1 cellular context compared by ENCODE assay signal in the genomic region with DNA sequence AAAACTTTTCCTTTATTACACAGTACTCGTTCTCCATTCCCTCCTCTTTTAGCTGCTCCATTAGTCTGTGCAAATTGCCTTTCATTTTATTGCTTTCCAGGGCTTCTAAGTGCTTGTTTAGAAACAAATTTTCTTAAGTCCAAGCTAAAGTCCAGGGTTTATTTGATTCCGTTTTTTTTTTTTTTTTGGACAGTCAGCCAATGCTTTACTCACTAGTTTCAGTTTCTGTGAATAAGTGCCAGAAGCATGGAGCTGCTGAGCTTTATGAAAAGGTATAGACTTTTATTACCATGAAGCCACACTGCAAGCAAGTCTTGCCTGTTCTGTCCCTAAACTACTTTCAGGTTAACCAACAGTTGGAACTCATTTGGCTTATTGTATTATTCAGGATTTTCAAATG.
TF ChIP-seq lines count a peak whose summit lies in the region.

No MANE protein-coding gene starts in this region.

TF ChIP-seq in A549, 52 proteins besides CTCF, POLR2A, EP300 and RAD21 (continued from another document):
- TF ChIP-seq, protein P1, sequence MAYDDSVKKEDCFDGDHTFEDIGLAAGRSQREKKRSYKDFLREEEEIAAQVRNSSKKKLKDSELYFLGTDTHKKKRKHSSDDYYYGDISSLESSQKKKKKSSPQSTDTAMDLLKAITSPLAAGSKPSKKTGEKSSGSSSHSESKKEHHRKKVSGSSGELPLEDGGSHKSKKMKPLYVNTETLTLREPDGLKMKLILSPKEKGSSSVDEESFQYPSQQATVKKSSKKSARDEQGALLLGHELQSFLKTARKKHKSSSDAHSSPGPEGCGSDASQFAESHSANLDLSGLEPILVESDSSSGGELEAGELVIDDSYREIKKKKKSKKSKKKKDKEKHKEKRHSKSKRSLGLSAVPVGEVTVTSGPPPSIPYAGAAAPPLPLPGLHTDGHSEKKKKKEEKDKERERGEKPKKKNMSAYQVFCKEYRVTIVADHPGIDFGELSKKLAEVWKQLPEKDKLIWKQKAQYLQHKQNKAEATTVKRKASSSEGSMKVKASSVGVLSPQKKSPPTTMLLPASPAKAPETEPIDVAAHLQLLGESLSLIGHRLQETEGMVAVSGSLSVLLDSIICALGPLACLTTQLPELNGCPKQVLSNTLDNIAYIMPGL (CRISPR knock-in tag; IDR thresholded peaks at IDR 0.05; ENCODE audit: borderline replicate concordance) = no peak
- TF ChIP-seq, protein P2, sequence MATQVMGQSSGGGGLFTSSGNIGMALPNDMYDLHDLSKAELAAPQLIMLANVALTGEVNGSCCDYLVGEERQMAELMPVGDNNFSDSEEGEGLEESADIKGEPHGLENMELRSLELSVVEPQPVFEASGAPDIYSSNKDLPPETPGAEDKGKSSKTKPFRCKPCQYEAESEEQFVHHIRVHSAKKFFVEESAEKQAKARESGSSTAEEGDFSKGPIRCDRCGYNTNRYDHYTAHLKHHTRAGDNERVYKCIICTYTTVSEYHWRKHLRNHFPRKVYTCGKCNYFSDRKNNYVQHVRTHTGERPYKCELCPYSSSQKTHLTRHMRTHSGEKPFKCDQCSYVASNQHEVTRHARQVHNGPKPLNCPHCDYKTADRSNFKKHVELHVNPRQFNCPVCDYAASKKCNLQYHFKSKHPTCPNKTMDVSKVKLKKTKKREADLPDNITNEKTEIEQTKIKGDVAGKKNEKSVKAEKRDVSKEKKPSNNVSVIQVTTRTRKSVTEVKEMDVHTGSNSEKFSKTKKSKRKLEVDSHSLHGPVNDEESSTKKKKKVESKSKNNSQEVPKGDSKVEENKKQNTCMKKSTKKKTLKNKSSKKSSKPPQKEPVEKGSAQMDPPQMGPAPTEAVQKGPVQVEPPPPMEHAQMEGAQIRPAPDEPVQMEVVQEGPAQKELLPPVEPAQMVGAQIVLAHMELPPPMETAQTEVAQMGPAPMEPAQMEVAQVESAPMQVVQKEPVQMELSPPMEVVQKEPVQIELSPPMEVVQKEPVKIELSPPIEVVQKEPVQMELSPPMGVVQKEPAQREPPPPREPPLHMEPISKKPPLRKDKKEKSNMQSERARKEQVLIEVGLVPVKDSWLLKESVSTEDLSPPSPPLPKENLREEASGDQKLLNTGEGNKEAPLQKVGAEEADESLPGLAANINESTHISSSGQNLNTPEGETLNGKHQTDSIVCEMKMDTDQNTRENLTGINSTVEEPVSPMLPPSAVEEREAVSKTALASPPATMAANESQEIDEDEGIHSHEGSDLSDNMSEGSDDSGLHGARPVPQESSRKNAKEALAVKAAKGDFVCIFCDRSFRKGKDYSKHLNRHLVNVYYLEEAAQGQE (IDR thresholded peaks at IDR 0.05) = no peak
- TF ChIP-seq KDM1A (IDR thresholded peaks at IDR 0.05; ENCODE audit: low read depth) = no peak
- no peak for TF ChIP-seq NFE2L2 (conservative IDR thresholded peaks at IDR 0.05; ENCODE audit: low read length)
